ENCODE assay signal across 20 cellular contexts in the genomic region with DNA sequence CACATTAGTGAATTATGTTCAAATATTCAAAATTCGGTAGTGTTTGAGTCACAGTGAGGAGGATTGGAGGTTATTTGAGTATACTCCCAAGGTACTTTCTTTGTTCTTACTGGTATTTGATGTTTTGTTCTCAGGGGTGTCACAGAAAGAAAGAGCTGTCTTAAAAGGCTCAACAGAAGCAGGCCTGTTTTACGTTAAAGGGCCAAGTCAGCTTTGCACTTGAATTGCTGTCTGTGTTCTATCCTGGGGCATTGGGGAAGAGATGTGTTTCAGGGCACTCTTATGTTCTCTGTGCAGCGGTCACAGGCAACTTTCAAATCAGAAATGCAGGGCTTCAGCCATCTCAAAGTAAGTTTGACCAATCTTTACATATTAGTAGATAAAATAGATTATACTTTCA.
"Had no signal": no experiment of that assay in that cellular context is flagged by ENCODE, and none has a peak within 500 bp of the region (broad histone marks: within the 10 kb centered on the region; RNA-seq: fewer than 3 reads in every experiment).

No MANE protein-coding gene starts in this region.

- DNase-seq: colonic mucosa; effector CD8-positive, alpha-beta T cell; foreskin keratinocyte; heart right ventricle; hippocampal formation; immature natural killer cell; left ventricle myocardium superior; lower lobe of right lung; natural killer cell; pancreas; right lobe of liver; small intestine; stimulated activated CD4-positive, alpha-beta T cell treated with anti-CD3 and anti-CD28 coated beads, Interleukin-12 subunit alpha, Interleukin-12 subunit beta, amount 100 ng/mL, for 4 hours; stimulated activated CD4-positive, alpha-beta T cell treated with anti-CD3 and anti-CD28 coated beads, Interleukin-1b, Interleukin-23, amount 100 ng/mL, for 48 hours; stimulated activated CD4-positive, alpha-beta T cell treated with anti-CD3 and anti-CD28 coated beads, Interleukin-4, amount 100 ng/mL, for 1 hour; stimulated activated CD8-positive, alpha-beta memory T cell treated with anti-CD3 and anti-CD28 coated beads, Interleukin-4, amount 100 ng/mL, for 48 hours; stimulated activated naive CD4-positive, alpha-beta T cell; stomach; testis; tibial artery had no signal
